Comparison of ENCODE assay signal across 24 cellular contexts in genomic region chr5:174283176-174283575, GRCh38.
"Had no signal": no experiment of that assay in that cellular context is flagged by ENCODE, and none has a peak within 500 bp of the region (broad histone marks: within the 10 kb centered on the region; RNA-seq: fewer than 3 reads in every experiment).

No MANE protein-coding gene starts in this region.

- H3K36me3 Mint-ChIP-seq: activated CD4-positive, alpha-beta memory T cell treated with anti-CD3 and anti-CD28 coated beads for 36 hours; activated naive CD4-positive, alpha-beta T cell treated with anti-CD3 and anti-CD28 coated beads, Interleukin-2, amount 10 ng/mL, durations not matched to agents 7 days and 5 days; activated naive CD8-positive, alpha-beta T cell treated with anti-CD3 and anti-CD28 coated beads for 36 hours; T-cell had no signal

- DNase-seq: activated CD4-positive, alpha-beta memory T cell treated with anti-CD3 and anti-CD28 coated beads for 36 hours; activated CD4-positive, alpha-beta T cell treated with anti-CD3 and anti-CD28 coated beads, Interleukin-2, amount 10 ng/mL, durations not matched to agents 7 days and 5 days; activated CD4-positive, CD25-positive, alpha-beta regulatory T cell; activated CD8-positive, alpha-beta memory T cell treated with anti-CD3 and anti-CD28 coated beads for 24 hours; activated gamma-delta T cell treated with Interleukin-2 at 50 U/mL for 16 hours; activated naive CD4-positive, alpha-beta T cell treated with anti-CD3 and anti-CD28 coated beads, Interleukin-2, amount 10 ng/mL, durations not matched to agents 7 days and 5 days; activated naive CD8-positive, alpha-beta T cell treated with anti-CD3 and anti-CD28 coated beads for 36 hours; activated T-cell treated with anti-CD3 and anti-CD28 coated beads, Interleukin-2, amount 50 U/mL, for 48 hours; MG63; MV-4-11; NCI-H1092 treated with DMSO at 0.1 percent for 48 hours; NCI-H1417 treated with DMSO at 0.1 percent for 48 hours; NCI-H1694; NCI-H226; NCI-H524; NK-92 treated with Interleukin-12 subunit alpha and Interleukin-12 subunit beta, amount 100 ng/mL, for 24 hours; OCI-M1; RPMI8226; T-cell; T-helper 2 cell; T1000 had no signal

- H3K27ac Mint-ChIP-seq: activated CD4-positive, alpha-beta memory T cell treated with anti-CD3 and anti-CD28 coated beads for 36 hours; activated CD4-positive, alpha-beta T cell treated with anti-CD3 and anti-CD28 coated beads, Interleukin-2, amount 10 ng/mL, durations not matched to agents 7 days and 5 days; activated naive CD4-positive, alpha-beta T cell treated with anti-CD3 and anti-CD28 coated beads, Interleukin-2, amount 10 ng/mL, durations not matched to agents 7 days and 5 days; activated naive CD8-positive, alpha-beta T cell treated with anti-CD3 and anti-CD28 coated beads for 36 hours; activated T-helper 2 cell treated with anti-CD3 and anti-CD28 coated beads, Interferon-gamma antibody, Interleukin-2, Interleukin-4, amounts not matched to agents 10 μg/mL and 5 μg/mL and 100 μg/mL, durations not matched to agents 14 hours and 24 hours and 36 hours; T-cell had no signal

- ATAC-seq: Panc1, Right ventricle myocardium inferior, T-cell had no signal

- H3K4me1 Mint-ChIP-seq: activated CD4-positive, alpha-beta T cell treated with anti-CD3 and anti-CD28 coated beads, Interleukin-2, amount 10 ng/mL, durations not matched to agents 7 days and 5 days; activated naive CD4-positive, alpha-beta T cell treated with anti-CD3 and anti-CD28 coated beads, Interleukin-2, amount 10 ng/mL, durations not matched to agents 7 days and 5 days; activated naive CD8-positive, alpha-beta T cell treated with anti-CD3 and anti-CD28 coated beads for 36 hours; T-cell had no signal

- H3K27me3 Mint-ChIP-seq: activated CD4-positive, alpha-beta T cell treated with anti-CD3 and anti-CD28 coated beads, Interleukin-2, amount 10 ng/mL, durations not matched to agents 7 days and 5 days; activated naive CD4-positive, alpha-beta T cell treated with anti-CD3 and anti-CD28 coated beads, Interleukin-2, amount 10 ng/mL, durations not matched to agents 7 days and 5 days had no signal

- H3K4me3 Mint-ChIP-seq: activated CD4-positive, alpha-beta memory T cell treated with anti-CD3 and anti-CD28 coated beads for 36 hours; activated CD4-positive, alpha-beta T cell treated with anti-CD3 and anti-CD28 coated beads, Interleukin-2, amount 10 ng/mL, durations not matched to agents 7 days and 5 days; activated naive CD4-positive, alpha-beta T cell treated with anti-CD3 and anti-CD28 coated beads, Interleukin-2, amount 10 ng/mL, durations not matched to agents 7 days and 5 days; activated naive CD8-positive, alpha-beta T cell treated with anti-CD3 and anti-CD28 coated beads for 36 hours; T-cell had no signal

- H3K9me3 Mint-ChIP-seq: activated CD4-positive, alpha-beta memory T cell treated with anti-CD3 and anti-CD28 coated beads for 36 hours; activated CD4-positive, alpha-beta T cell treated with anti-CD3 and anti-CD28 coated beads, Interleukin-2, amount 10 ng/mL, durations not matched to agents 7 days and 5 days; activated naive CD4-positive, alpha-beta T cell treated with anti-CD3 and anti-CD28 coated beads, Interleukin-2, amount 10 ng/mL, durations not matched to agents 7 days and 5 days; activated T-helper 2 cell treated with anti-CD3 and anti-CD28 coated beads, Interferon-gamma antibody, Interleukin-2, Interleukin-4, amounts not matched to agents 10 μg/mL and 5 μg/mL and 100 μg/mL, durations not matched to agents 14 hours and 24 hours and 36 hours; T-cell had no signal
